8 cellular contexts compared by ENCODE assay signal in the genomic region with DNA sequence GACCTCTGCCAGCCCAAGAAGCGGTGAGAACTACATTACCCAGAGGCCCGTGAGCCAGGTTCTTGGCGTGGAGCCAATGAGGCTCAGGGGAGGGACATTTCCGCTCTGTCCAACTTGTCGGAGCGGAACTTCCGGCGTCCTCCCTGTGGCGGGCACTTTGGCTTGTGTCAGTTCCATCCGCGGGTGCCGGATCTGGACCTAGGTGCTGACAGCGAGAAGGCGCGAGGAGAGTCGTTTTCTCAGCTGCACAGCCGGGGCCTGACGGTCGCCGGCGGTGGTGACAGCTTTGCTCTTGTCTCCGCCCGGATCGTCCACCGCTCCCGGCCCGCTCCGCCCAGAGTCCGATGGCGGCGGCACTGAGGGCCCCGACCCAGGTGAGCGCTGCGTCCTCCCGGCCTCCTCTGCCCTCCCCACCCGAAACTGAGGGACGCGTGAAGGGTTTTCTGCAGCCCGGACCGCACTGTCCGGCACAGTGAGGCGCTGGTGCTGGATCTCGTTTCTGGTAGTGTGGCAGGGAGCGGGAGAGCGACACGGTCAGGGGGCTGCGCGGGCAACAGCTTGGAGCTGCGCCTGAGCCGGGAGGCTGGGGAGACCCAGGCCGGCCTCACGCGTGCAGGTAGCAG. TPM values are rescaled to one million over a fixed set of nuclear protein-coding genes. Genes with fewer than 3 reads are reported as not detected.
A peak's percentile ranks its signal among the peaks of the same experiment; 100 is the strongest.
DNase-seq lines count a peak whose midpoint lies in the region; ATAC-seq and TF ChIP-seq lines count a peak whose summit lies in the region.

A gene (plus strand): TSS at position 125 of the 623 bp plus-strand sequence. CDS start 4,461 bp downstream, outside the sequence.

- peak; percentile 92 for DNase-seq in COR-L47 (lab: John Stamatoyannopoulos, UW)
- peak; percentile 87 for DNase-seq in activated T-cell treated with anti-CD3 and anti-CD28 coated beads for 24 hours (ENCODE audit: low read depth)
- peak; percentile 38 for DNase-seq in epithelial cell of proximal tubule (ENCODE audit: low read depth)
- peak; percentile 93 to 94 (median 94) for DNase-seq in mucosa of descending colon
- peak; percentile 66 to 74 for DNase-seq in stimulated activated CD8-positive, alpha-beta memory T cell treated with anti-CD3 and anti-CD28 coated beads, Interleukin-4, amount 100 ng/mL, for 1 hour (ENCODE audit: low read depth in 2 of 2, low spot score in 1 of 2)

- TF ChIP-seq CTCF in OCI-LY1 (IDR thresholded peaks at IDR 0.05; ENCODE audit: low read length) (no peak), epithelial cell of proximal tubule (conservative IDR thresholded peaks at IDR 0.05; ENCODE audit: low read depth, low read length) (no peak), mucosa of descending colon (IDR thresholded peaks at IDR 0.05) (no peak)

- no peaks in the 10 kb centered on the region for H3K27me3 ChIP-seq in HUES48 (ENCODE audit: control insufficient read depth, insufficient read depth, low read length)
- H3K27me3 ChIP-seq in OCI-LY1 (ENCODE audit: insufficient read depth, low read length), result no peaks in the 10 kb centered on the region

- H3K9ac ChIP-seq in HUES48 (ENCODE audit: low read depth, low read length) (peak within 1 kb of the TSS; percentile 44; the same call in 1 of the 2 replicates), OCI-LY1 (ENCODE audit: low read length) (peak within 1 kb of the TSS; percentile 65)

- H3K4me2 ChIP-seq in OCI-LY1 (ENCODE audit: low read length), result peak within 1 kb of the TSS; percentile 77

- H3K9me2 ChIP-seq in OCI-LY1 (ENCODE audit: low read depth, low read length), result no peaks in the 10 kb centered on the region

- H3F3A ChIP-seq in OCI-LY1 (ENCODE audit: insufficient read depth, low read length), result no peaks in the 10 kb centered on the region

- H2AFZ ChIP-seq in OCI-LY1 (ENCODE audit: low read length), result peak within 1 kb of the TSS; percentile 97

- peak; percentile 93 for ATAC-seq in GM21381 (IDR thresholded peaks at IDR 0.05; ENCODE audit: unreplicated experiment)
- peak; percentile 100 for ATAC-seq in mucosa of descending colon

- H3K4me1 ChIP-seq in HUES48 (ENCODE audit: control insufficient read depth, insufficient read depth, low read length) (peaks cover 9% of the 10 kb centered on the region; the same call in 1 of the 2 replicates), OCI-LY1 (ENCODE audit: insufficient read depth, low read length, severe bottlenecking) (peaks cover 14% of the 10 kb centered on the region), mucosa of descending colon (ENCODE audit: low read depth) (peaks cover 8% of the 10 kb centered on the region)

- no peak within 1 kb of the TSS for H3K27ac ChIP-seq in HUES48 (ENCODE audit: low read depth, low read length)
- H3K27ac ChIP-seq in OCI-LY1 (ENCODE audit: low read depth, low read length, poor library complexity, severe bottlenecking), result no peak within 1 kb of the TSS

- no peaks in the 10 kb centered on the region for H4K20me1 ChIP-seq in OCI-LY1 (ENCODE audit: insufficient read depth, low read length)

- peaks cover 7% of the 10 kb centered on the region; the same call in 1 of the 2 replicates for H3K36me3 ChIP-seq in HUES48 (ENCODE audit: control insufficient read depth, insufficient read depth, low read length)
- peaks cover 35% of the 10 kb centered on the region for H3K36me3 ChIP-seq in OCI-LY1 (ENCODE audit: insufficient read depth, low read length)
- H3K36me3 ChIP-seq in mucosa of descending colon (ENCODE audit: low read depth), result no peaks in the 10 kb centered on the region

- peak within 1 kb of the TSS; percentile 98 for H3K4me3 ChIP-seq in HUES48 (ENCODE audit: low read depth, low read length)
- peak within 1 kb of the TSS; percentile 78 for H3K4me3 ChIP-seq in OCI-LY1 (ENCODE audit: low read depth, low read length, poor library complexity, severe bottlenecking)
- H3K4me3 ChIP-seq in epithelial cell of proximal tubule (ENCODE audit: low read depth, low read length), result peak within 1 kb of the TSS; percentile 91
- H3K4me3 ChIP-seq in mucosa of descending colon, result peak within 1 kb of the TSS; percentile 31

- H3K79me2 ChIP-seq in OCI-LY1 (ENCODE audit: insufficient read depth, low read length), result no peaks in the 10 kb centered on the region

- intact Hi-C loops in mucosa of descending colon (cut with DNase I, micrococcal nuclease), result no loop called here

- H3K9me3 ChIP-seq in HUES48 (ENCODE audit: control insufficient read depth, insufficient read depth, low read length) (no peaks in the 10 kb centered on the region), OCI-LY1 (ENCODE audit: low read length) (peaks cover 19% of the 10 kb centered on the region; the same call in 1 of the 2 replicates), mucosa of descending colon (peaks cover 38% of the 10 kb centered on the region)

RNA-seq across cellular contexts. Expression of the gene that starts here (rescaled TPM):
- total RNA-seq in epithelial cell of proximal tubule, result 5.4 and 10.3 TPM in 2 replicates
- 1 to 10 TPM; 1.7 to 3.1 (median 2.3) TPM for total RNA-seq in mucosa of descending colon

Comparison
In these comparisons a context has a peak if more than half of its experiments do, and no peak if none do; other contexts are left out.
1. DNase-seq: peak in every context shown above with its lines; median percentile 94 in mucosa of descending colon; 92 in COR-L47; 87 in activated T-cell treated with anti-CD3 and anti-CD28 coated beads for 24 hours; 70 in stimulated activated CD8-positive, alpha-beta memory T cell treated with anti-CD3 and anti-CD28 coated beads, Interleukin-4, amount 100 ng/mL, for 1 hour; 38 in epithelial cell of proximal tubule.
2. H3K4me3 ChIP-seq: peak in every context shown above with its lines; median percentile 98 in HUES48; 91 in epithelial cell of proximal tubule; 78 in OCI-LY1; 31 in mucosa of descending colon.